ENCODE assay signal across 26 cellular contexts in the genomic region with DNA sequence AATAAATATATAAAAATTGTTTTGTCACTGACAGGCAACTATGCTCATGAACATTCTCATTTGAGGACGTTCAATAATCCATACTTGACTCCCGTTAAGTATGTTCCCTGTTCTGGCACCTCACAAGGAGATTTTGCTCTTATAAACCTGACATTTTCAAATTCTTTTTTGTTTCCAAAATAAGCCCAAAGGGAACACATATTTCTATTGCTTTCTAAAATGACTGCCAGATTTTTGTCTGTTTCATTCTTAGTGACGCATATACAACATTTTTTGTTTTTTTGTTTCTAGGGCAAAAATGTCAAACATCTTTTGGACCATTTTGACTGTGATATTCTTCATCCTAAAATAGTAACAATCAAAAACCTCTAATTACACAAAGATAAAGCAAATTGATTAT.
"Had no signal": no experiment of that assay in that cellular context is flagged by ENCODE, and none has a peak within 500 bp of the region (broad histone marks: within the 10 kb centered on the region; RNA-seq: fewer than 3 reads in every experiment).

No MANE protein-coding gene starts in this region.

- H3K36me3 ChIP-seq: neutrophil, pancreas, prostate gland, right atrium auricular region, right lobe of liver, sigmoid colon, stomach, thoracic aorta, thyroid gland, tibial nerve, upper lobe of left lung, vagina had no signal

- FAIRE-seq: pancreas, small intestine, urothelium cell line had no signal

- H3K9me3 ChIP-seq: neutrophil, pancreas, prostate gland, right lobe of liver, sigmoid colon, thoracic aorta, thyroid gland, upper lobe of left lung, vagina had no signal

- H3K27me3 ChIP-seq: neutrophil, pancreas, right atrium auricular region, right lobe of liver, sigmoid colon, stomach, thyroid gland, tibial nerve, upper lobe of left lung, vagina had no signal

- H3K27ac ChIP-seq: neutrophil, pancreas, prostate gland, right atrium auricular region, right lobe of liver, sigmoid colon, stomach, thoracic aorta, thyroid gland, tibial nerve, upper lobe of left lung, vagina had no signal

- DNase-seq: nephron progenitor cell; nucleus accumbens; pancreas; retina; right lobe of liver; sigmoid colon; small intestine; stimulated activated CD4-positive, alpha-beta T cell treated with anti-CD3 and anti-CD28 coated beads, Interleukin-15, amount 100 ng/mL, for 24 hours; stimulated activated CD4-positive, alpha-beta T cell treated with anti-CD3 and anti-CD28 coated beads, Interleukin-2, amount 100 ng/mL, for 24 hours; stimulated activated CD4-positive, alpha-beta T cell treated with anti-CD3 and anti-CD28 coated beads, Interleukin-2, amount 100 ng/mL, for 48 hours; stimulated activated CD4-positive, alpha-beta T cell treated with anti-CD3 and anti-CD28 coated beads, Interleukin-4, amount 100 ng/mL, for 24 hours; stimulated activated naive B cell treated with anti-CD40 and anti-IgM and Interleukin-4, amounts not matched to agents 10 μg/mL and 1 μg/mL and 100 μg/mL, for 72 hours; stimulated activated naive CD4-positive, alpha-beta T cell treated with Interleukin-2 at 50 U/mL for 16 hours; stomach; thyroid gland; trophoblast cell; upper lobe of left lung had no signal

- H3K4me1 ChIP-seq: pancreas, prostate gland, right atrium auricular region, right lobe of liver, sigmoid colon, thyroid gland, tibial nerve, upper lobe of left lung, vagina had no signal

- H3K4me3 ChIP-seq: pancreas, prostate gland, right atrium auricular region, right lobe of liver, sigmoid colon, stomach, thoracic aorta, thyroid gland, tibial nerve, upper lobe of left lung, vagina had no signal

- ATAC-seq: natural killer cell treated with Interleukin-12 subunit alpha and Interleukin-12 subunit beta and Interleukin-15 and Interleukin-18, amount 100 ng/mL, for 72 hours; pancreas; right lobe of liver; stimulated activated effector memory CD8-positive, alpha-beta T cell treated with anti-CD3 and anti-CD28 coated beads, Interleukin-12 subunit alpha, Interleukin-12 subunit beta, amount 100 ng/mL, for 72 hours; stimulated activated naive B cell treated with anti-CD40 and anti-IgM and Interleukin-4, amounts not matched to agents 10 μg/mL and 1 μg/mL and 100 μg/mL, for 72 hours had no signal
